ENCODE assay signal across 8 cellular contexts in genomic region chr15:63473999-63474809, GRCh38. TPM values are rescaled to one million over a fixed set of nuclear protein-coding genes. Genes with fewer than 3 reads are reported as not detected.
DNase-seq lines count a peak whose midpoint lies in the region; ATAC-seq and TF ChIP-seq lines count a peak whose summit lies in the region.

No MANE protein-coding gene starts in this region.

- H3K27me3 Mint-ChIP-seq in CD14-positive monocyte (ENCODE audit: low read depth in 3 of 3) (peaks cover 0 to 4% (median 1%) of the 10 kb centered on the region in 3 donors), brain (peaks cover 8% of the 10 kb centered on the region)

- H3K4me1 Mint-ChIP-seq in CD14-positive monocyte (peaks cover 38% of the 10 kb centered on the region), brain (peaks cover 36% of the 10 kb centered on the region)

- DNase-seq in CD14-positive monocyte (ENCODE audit: low spot score) (no peak), RPMI8226 (peak; percentile 59), mucosa of gallbladder (ENCODE audit: low spot score) (peak; percentile 59), globus pallidus (ENCODE audit: low spot score) (no peak), NCI-H1436 treated with DMSO at 0.1 percent for 48 hours (lab: John Stamatoyannopoulos, UW) (no peak)

- H3K4me3 Mint-ChIP-seq in CD14-positive monocyte (no peak overlapping the region), brain (peak overlapping the region in 1 of 5 experiments; percentile 45)

- H3K36me3 Mint-ChIP-seq in CD14-positive monocyte (peaks cover 2 to 3% of the 10 kb centered on the region in 2 donors), brain (no peaks in the 10 kb centered on the region)

- intact Hi-C loops in CD14-positive monocyte (cut with micrococcal nuclease), result loop anchor here in 1 of 2 donors (2.0 kb wide), 1 partner anchor 67 kb away; no protein-coding TSS in a partner anchor

- ATAC-seq in GM19043 (IDR thresholded peaks at IDR 0.05; ENCODE audit: low read depth, unreplicated experiment) (peak; percentile 57), HG03135 (IDR thresholded peaks at IDR 0.05; ENCODE audit: unreplicated experiment) (peak; percentile 57)

- no peak for TF ChIP-seq CTCF in CD14-positive monocyte (IDR thresholded peaks at IDR 0.05)
- no peak for TF ChIP-seq CTCF in brain (conservative IDR thresholded peaks at IDR 0.05)

- H3K27ac Mint-ChIP-seq in CD14-positive monocyte (peak overlapping the region; percentile 65 to 85 (median 78)), brain (peak overlapping the region; percentile 45 to 87 (median 67))

- H3K9me3 Mint-ChIP-seq in CD14-positive monocyte (peaks cover 0 to 2% (median 0%) of the 10 kb centered on the region in 7 donors), brain (peaks cover 0 to 19% (median 0%) of the 10 kb centered on the region in 5 experiments)

RNA-seq across cellular contexts. Expression of gene USP3, which starts 30.2 kb away (rescaled TPM):
- 100 to 1,000 TPM in 1 of 2 donors, 10 to 100 TPM in 1; 91.4 to 122 TPM for polyA plus RNA-seq in CD14-positive monocyte
- 20.7 TPM for polyA plus RNA-seq in brain (ENCODE audit: insufficient read depth, low read depth, low replicate concordance)
- 81.2 TPM for total RNA-seq in mucosa of gallbladder

Comparison
In these comparisons a context has a peak if more than half of its experiments do, and no peak if none do; other contexts are left out.
1. DNase-seq: peak in RPMI8226 (single experiment) and mucosa of gallbladder (single experiment); none in CD14-positive monocyte (single experiment), globus pallidus (single experiment) and NCI-H1436 treated with DMSO at 0.1 percent for 48 hours (single experiment).